ENCODE assay signal across 27 cellular contexts in the genomic region with DNA sequence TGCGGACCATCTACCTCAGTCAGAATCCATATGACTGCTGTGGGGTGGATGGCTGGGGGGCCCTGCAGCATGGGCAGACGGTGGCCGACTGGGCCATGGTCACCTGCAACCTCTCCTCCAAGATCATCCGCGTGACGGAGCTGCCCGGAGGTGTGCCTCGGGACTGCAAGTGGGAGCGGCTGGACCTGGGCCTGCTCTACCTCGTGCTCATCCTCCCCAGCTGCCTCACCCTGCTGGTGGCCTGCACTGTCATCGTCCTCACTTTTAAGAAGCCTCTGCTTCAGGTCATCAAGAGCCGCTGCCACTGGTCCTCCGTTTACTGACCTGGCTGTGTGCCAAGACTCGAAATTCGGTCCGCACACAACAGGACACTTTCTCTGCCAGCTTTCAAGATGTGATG. TPM values are rescaled to one million over a fixed set of nuclear protein-coding genes. Genes with fewer than 3 reads are reported as not detected.
DNase-seq lines count a peak whose midpoint lies in the region; ATAC-seq, FAIRE-seq and TF ChIP-seq lines count a peak whose summit lies in the region.
"Had no signal": no experiment of that assay in that cellular context is flagged by ENCODE, and none has a peak within 500 bp of the region (broad histone marks: within the 10 kb centered on the region; RNA-seq: fewer than 3 reads in every experiment).

No MANE protein-coding gene starts in this region.

- H3K79me2 ChIP-seq in K562 (ENCODE audit: control insufficient read depth, insufficient read depth, low read length), result no peaks in the 10 kb centered on the region
- H3K79me2 ChIP-seq in smooth muscle cell (ENCODE audit: low read depth), result no peaks in the 10 kb centered on the region

- peaks cover 42% of the 10 kb centered on the region for H3K36me3 Mint-ChIP-seq in CD8-positive, alpha-beta T cell

- peak; percentile 34 for DNase-seq in G401 (ENCODE audit: low spot score)
- peak; percentile 29 for DNase-seq in NCI-H1105 (lab: John Stamatoyannopoulos, UW)
- DNase-seq in K562 (ENCODE audit: extremely low read depth in 1 of 4, low spot score in 3 of 4), result no peak
- no peak for DNase-seq in neuronal stem cell (ENCODE audit: low spot score)
- DNase-seq in CD8-positive, alpha-beta T cell, result no peak
- DNase-seq in smooth muscle cell (lab: John Stamatoyannopoulos, UW; ENCODE audit: unreplicated experiment), result no peak
- DNase-seq: activated CD4-positive, alpha-beta memory T cell treated with anti-CD3 and anti-CD28 coated beads for 36 hours; activated CD4-positive, CD25-positive, alpha-beta regulatory T cell; activated gamma-delta T cell; activated naive CD8-positive, alpha-beta T cell treated with anti-CD3 and anti-CD28 coated beads, Interleukin-2, amount 50 U/mL, for 24 hours; body of pancreas; CD8-positive, alpha-beta memory T cell; effector CD8-positive, alpha-beta T cell; GM23248; hippocampal formation; lower lobe of right lung; MG63; NCI-H1930; stimulated activated CD4-positive, alpha-beta T cell treated with anti-CD3 and anti-CD28 coated beads, Interleukin-2, amount 100 ng/mL, for 48 hours; stimulated activated naive B cell treated with anti-CD40 and anti-IgM and Interleukin-4, amounts not matched to agents 10 μg/mL and 1 μg/mL and 100 μg/mL, for 72 hours; T1000 had no signal

- H2BK120ac ChIP-seq in neuronal stem cell (ENCODE audit: low read depth, low read length), result peak overlapping the region; percentile 50

- H3K9ac ChIP-seq in K562 (ENCODE audit: insufficient read depth in 1 of 2, low read depth in 2 of 2, low read length in 2 of 2) (peak overlapping the region in 1 of 2 experiments; percentile 61; a peak in 2 of 4 replicates), neuronal stem cell (ENCODE audit: low read depth, low read length, poor library complexity) (peak overlapping the region; percentile 51), smooth muscle cell (ENCODE audit: low read depth) (no peak overlapping the region)
- H3K9ac ChIP-seq: GM23248 had no signal

- H3K23ac ChIP-seq in neuronal stem cell (ENCODE audit: low read depth, low read length, poor library complexity), result no peak overlapping the region

- 69% methylated on average over 11 of the region's 16 CpGs for WGBS in K562 (ENCODE audit: insufficient coverage, low coverage, missing lambda C conversion rate)
- no CpG with 5 or more reads among the region's 16 CpGs for WGBS in neuronal stem cell (ENCODE audit: extremely low coverage in 2 of 2, insufficient read length in 2 of 2, insufficient replicate concordance in 1 of 2), 2 donors
- WGBS in smooth muscle cell (ENCODE audit: low lambda C conversion rate), result 93% methylated on average over 16 of the region's 16 CpGs

- no peak for TF ChIP-seq POLR2A in K562 (conservative IDR thresholded peaks at IDR 0.05)

- no peak overlapping the region for H3K27ac Mint-ChIP-seq in CD8-positive, alpha-beta T cell
- H3K27ac Mint-ChIP-seq: activated CD4-positive, alpha-beta memory T cell treated with anti-CD3 and anti-CD28 coated beads for 36 hours; activated naive CD8-positive, alpha-beta T cell treated with anti-CD3 and anti-CD28 coated beads, Interleukin-2, amount 50 U/mL, for 24 hours had no signal

- no peak overlapping the region for H3K4me3 Mint-ChIP-seq in CD8-positive, alpha-beta T cell
- H3K4me3 Mint-ChIP-seq: activated CD4-positive, alpha-beta memory T cell treated with anti-CD3 and anti-CD28 coated beads for 36 hours; activated naive CD8-positive, alpha-beta T cell treated with anti-CD3 and anti-CD28 coated beads, Interleukin-2, amount 50 U/mL, for 24 hours; CD8-positive, alpha-beta memory T cell; stimulated activated naive B cell treated with anti-CD40 and anti-IgM and Interleukin-4, amounts not matched to agents 10 μg/mL and 1 μg/mL and 100 μg/mL, for 72 hours had no signal

- H3K4me1 Mint-ChIP-seq in CD8-positive, alpha-beta T cell (ENCODE audit: low read depth), result no peaks in the 10 kb centered on the region
- H3K4me1 Mint-ChIP-seq: activated naive CD8-positive, alpha-beta T cell treated with anti-CD3 and anti-CD28 coated beads, Interleukin-2, amount 50 U/mL, for 24 hours had no signal

- H3F3A ChIP-seq in smooth muscle cell (ENCODE audit: low read depth), result peaks cover 18% of the 10 kb centered on the region

- H3K36me3 ChIP-seq in K562 (ENCODE audit: control insufficient read depth, insufficient read depth, low read length) (peaks cover 34% of the 10 kb centered on the region), neuronal stem cell (replicated peaks in 1 of 2; ENCODE audit: control insufficient read depth in 2 of 2, insufficient read depth in 2 of 2, low read length in 2 of 2) (peaks cover 0 to 2% of the 10 kb centered on the region in 2 donors), smooth muscle cell (ENCODE audit: low read depth) (no peaks in the 10 kb centered on the region)
- peaks cover 11% of the 10 kb centered on the region for H3K36me3 ChIP-seq in CD8-positive, alpha-beta T cell (ENCODE audit: insufficient read depth, low read length)
- H3K36me3 ChIP-seq: MG63, thoracic aorta had no signal

- no peak for TF ChIP-seq CTCF in K562 (IDR thresholded peaks at IDR 0.05 in 2 of 3, conservative IDR thresholded peaks at IDR 0.05 in 1 of 3; ENCODE audit: insufficient read depth in 2 of 3, low read depth in 1 of 3, low read length in 3 of 3)
- TF ChIP-seq CTCF in CD8-positive, alpha-beta T cell (IDR thresholded peaks at IDR 0.05), result no peak
- TF ChIP-seq CTCF in smooth muscle cell (IDR thresholded peaks at IDR 0.05; ENCODE audit: borderline replicate concordance, insufficient read depth, poor library complexity, severe bottlenecking), result no peak

- H2AK5ac ChIP-seq in neuronal stem cell (ENCODE audit: low read depth, low read length), result peak overlapping the region; percentile 92

- no peak overlapping the region for H3K4ac ChIP-seq in neuronal stem cell (ENCODE audit: low read length)

- in situ Hi-C loops in G401 (cut with HindIII; ENCODE audit: low sequenced_read_pairs), result no loop called here
- in situ Hi-C loops in K562 (cut with MboI), result no loop called here

- H3K27me3 Mint-ChIP-seq in CD8-positive, alpha-beta T cell (ENCODE audit: low read depth), result no peaks in the 10 kb centered on the region
- H3K27me3 Mint-ChIP-seq: activated CD4-positive, alpha-beta memory T cell treated with anti-CD3 and anti-CD28 coated beads for 36 hours; activated naive CD8-positive, alpha-beta T cell treated with anti-CD3 and anti-CD28 coated beads, Interleukin-2, amount 50 U/mL, for 24 hours; CD8-positive, alpha-beta memory T cell; IgD-negative memory B cell; stimulated activated naive B cell treated with anti-CD40 and anti-IgM and Interleukin-4, amounts not matched to agents 10 μg/mL and 1 μg/mL and 100 μg/mL, for 72 hours had no signal

- no peaks in the 10 kb centered on the region for H3K9me3 ChIP-seq in K562 (replicated peaks; ENCODE audit: control insufficient read depth, insufficient read depth, low read depth, low read length)
- peaks cover 0 to 2% of the 10 kb centered on the region in 2 donors for H3K9me3 ChIP-seq in neuronal stem cell (replicated peaks in 1 of 2; ENCODE audit: control insufficient read depth in 2 of 2, insufficient read depth in 1 of 2, low read depth in 1 of 2, low read length in 2 of 2)
- no peaks in the 10 kb centered on the region for H3K9me3 ChIP-seq in CD8-positive, alpha-beta T cell (ENCODE audit: low read length)
- no peaks in the 10 kb centered on the region for H3K9me3 ChIP-seq in smooth muscle cell (replicated peaks; ENCODE audit: low read depth)
- H3K9me3 ChIP-seq: body of pancreas, lower lobe of right lung, MG63, thoracic aorta had no signal

- no peak overlapping the region for H4K8ac ChIP-seq in neuronal stem cell (ENCODE audit: low read depth, low read length)

- no TSS peak for BruUV-seq in K562 (replicated peaks; lab: Mats Ljungman, UMichigan)

- no peaks in the 10 kb centered on the region for H3K27me3 ChIP-seq in K562 (ENCODE audit: control insufficient read depth in 2 of 2, insufficient read depth in 2 of 2, low read length in 2 of 2)
- H3K27me3 ChIP-seq in neuronal stem cell (ENCODE audit: control insufficient read depth in 3 of 3, insufficient read depth in 3 of 3, low read depth in 1 of 3, low read length in 3 of 3), result no peaks in the 10 kb centered on the region
- no peaks in the 10 kb centered on the region for H3K27me3 ChIP-seq in CD8-positive, alpha-beta T cell (ENCODE audit: insufficient read depth, low read length)
- no peaks in the 10 kb centered on the region for H3K27me3 ChIP-seq in smooth muscle cell (ENCODE audit: low read depth)
- H3K27me3 ChIP-seq: body of pancreas, MG63 had no signal

- H3K4me2 ChIP-seq in K562 (ENCODE audit: insufficient read depth, low read length) (no peak overlapping the region), neuronal stem cell (ENCODE audit: insufficient read depth, low read length, poor library complexity, severe bottlenecking) (no peak overlapping the region), smooth muscle cell (no peak overlapping the region)

- H4K91ac ChIP-seq in neuronal stem cell (ENCODE audit: low read depth, low read length, poor library complexity), result no peak overlapping the region

- POLR2A ChIA-PET in K562 (lab: Yijun Ruan, JAX), result interaction anchor here (0.7 to 0.8 kb wide), 2 partner anchors 11 to 17 kb away, joined by 3 read pairs; no protein-coding TSS in a partner anchor
- POLR2A ChIA-PET in CD8-positive, alpha-beta T cell (lab: Charles Lee), result no interaction called here

- no peak for TF ChIP-seq EP300 in K562 (IDR thresholded peaks at IDR 0.05; ENCODE audit: low read length)

- H4K20me1 ChIP-seq in K562 (replicated peaks; ENCODE audit: control insufficient read depth, insufficient read depth, low read length), result no peaks in the 10 kb centered on the region
- H4K20me1 ChIP-seq in smooth muscle cell (ENCODE audit: low read depth), result no peaks in the 10 kb centered on the region

- ATAC-seq in K562, result no peak
- no peak for ATAC-seq in GM21529 (IDR thresholded peaks at IDR 0.05; ENCODE audit: unreplicated experiment)
- ATAC-seq in CD8-positive, alpha-beta T cell, result no peak
- ATAC-seq: stimulated activated naive B cell treated with anti-CD40 and anti-IgM and Interleukin-4, amounts not matched to agents 10 μg/mL and 1 μg/mL and 100 μg/mL, for 72 hours had no signal

- H3K14ac ChIP-seq in neuronal stem cell (ENCODE audit: low read length), result peak overlapping the region; percentile 78

- FAIRE-seq in K562 (lab: Jason Lieb, UNC), result no peak
- FAIRE-seq: frontal cortex, GM12892, GM19239 had no signal

- intact Hi-C loops in K562 (cut with micrococcal nuclease), result no loop called here
- intact Hi-C loops in CD8-positive, alpha-beta T cell (cut with DNase I, micrococcal nuclease), result no loop called here

- H2BK15ac ChIP-seq in neuronal stem cell (ENCODE audit: low read length), result peak overlapping the region; percentile 92

- H2AFZ ChIP-seq in K562 (ENCODE audit: low read depth, low read length) (no peak overlapping the region), neuronal stem cell (ENCODE audit: low read length) (no peak overlapping the region), smooth muscle cell (ENCODE audit: low read depth) (no peak overlapping the region)
- H2AFZ ChIP-seq: GM23248 had no signal

- no peak for TF ChIP-seq RAD21 in K562 (CRISPR knock-in tag; conservative IDR thresholded peaks at IDR 0.05 in 1 of 2, IDR thresholded peaks at IDR 0.05 in 1 of 2)

- peak overlapping the region; percentile 58 for H3K18ac ChIP-seq in neuronal stem cell (ENCODE audit: low read length)

- H3K4me1 ChIP-seq in K562 (replicated peaks in 1 of 2; ENCODE audit: control insufficient read depth in 2 of 2, insufficient read depth in 2 of 2, low read length in 2 of 2) (peaks cover 22 to 40% of the 10 kb centered on the region in 2 experiments), neuronal stem cell (ENCODE audit: control insufficient read depth in 2 of 2, insufficient read depth in 1 of 2, low read depth in 1 of 2, low read length in 2 of 2) (peaks cover 4 to 9% of the 10 kb centered on the region in 2 donors), smooth muscle cell (ENCODE audit: low read depth) (peaks cover 14% of the 10 kb centered on the region)
- no peaks in the 10 kb centered on the region for H3K4me1 ChIP-seq in CD8-positive, alpha-beta T cell (ENCODE audit: insufficient read depth, low read length)
- H3K4me1 ChIP-seq: lower lobe of right lung had no signal

- no peaks in the 10 kb centered on the region for H3K9me3 Mint-ChIP-seq in CD8-positive, alpha-beta T cell
- H3K9me3 Mint-ChIP-seq: activated CD4-positive, alpha-beta memory T cell treated with anti-CD3 and anti-CD28 coated beads for 36 hours; activated naive CD8-positive, alpha-beta T cell treated with anti-CD3 and anti-CD28 coated beads, Interleukin-2, amount 50 U/mL, for 24 hours; CD8-positive, alpha-beta memory T cell; IgD-negative memory B cell; stimulated activated naive B cell treated with anti-CD40 and anti-IgM and Interleukin-4, amounts not matched to agents 10 μg/mL and 1 μg/mL and 100 μg/mL, for 72 hours had no signal

- CTCF ChIA-PET in K562 (lab: Yijun Ruan, JAX; ENCODE audit: low intra/inter-chr PET ratio), result no interaction called here
- CTCF ChIA-PET in CD8-positive, alpha-beta T cell (lab: Charles Lee), result interaction anchor here (0.7 to 1.6 kb wide), 2 partner anchors 23 to 70 kb away, joined by 4 to 7 read pairs; no protein-coding TSS in a partner anchor

- H3K4me3 ChIP-seq in K562 (no peak overlapping the region), neuronal stem cell (ENCODE audit: low read length in 2 of 2) (no peak overlapping the region), smooth muscle cell (no peak overlapping the region)
- H3K4me3 ChIP-seq in CD8-positive, alpha-beta T cell (ENCODE audit: low read depth, low read length), result no peak overlapping the region
- H3K4me3 ChIP-seq: body of pancreas, GM23248, lower lobe of right lung, MG63, thoracic aorta had no signal

- H2BK12ac ChIP-seq in neuronal stem cell (ENCODE audit: low read length), result peak overlapping the region; percentile 95

- H2BK5ac ChIP-seq in neuronal stem cell (ENCODE audit: low read length), result no peak overlapping the region

- no peaks in the 10 kb centered on the region for H3K79me1 ChIP-seq in neuronal stem cell (ENCODE audit: low read depth, low read length)

- H3K27ac ChIP-seq in K562 (ENCODE audit: extremely low read depth, low read depth, low read length) (no peak overlapping the region), neuronal stem cell (replicated peaks; ENCODE audit: low read length) (no peak overlapping the region), smooth muscle cell (ENCODE audit: low read depth) (no peak overlapping the region)
- H3K27ac ChIP-seq in CD8-positive, alpha-beta T cell (ENCODE audit: low read depth, low read length), result no peak overlapping the region
- H3K27ac ChIP-seq: body of pancreas, GM23248, lower lobe of right lung, thoracic aorta had no signal

- no peaks in the 10 kb centered on the region for H3K9me1 ChIP-seq in K562 (ENCODE audit: control insufficient read depth, insufficient read depth, low read length)

RNA-seq across cellular contexts. Expression of a gene that starts 21.9 kb away (rescaled TPM):
- 7.1 and 11.6 TPM in 2 replicates for total RNA-seq in G401 (2014; rRNA removed; shearing (Covaris generic))
- total RNA-seq in K562 (2011; cell fraction: chromatin; rRNA removed; ENCODE audit: low replicate concordance), result 7.2 and 22.0 TPM in 2 replicates
- 15.8 and 20.0 TPM in 2 replicates for total RNA-seq in K562 (2011; cell fraction: nucleolus; rRNA removed)
- 8.9 and 10.3 TPM in 2 replicates for total RNA-seq in K562 (2011; cell fraction: nucleoplasm; rRNA removed)
- total RNA-seq in K562 (2014; rRNA removed), result 4.6 and 6.9 TPM in 2 replicates
- total RNA-seq in K562 (2014; rRNA removed; fragmentation: Illumina TruSeq; extraction: Trizol), result 1.2 and 2.1 TPM in 2 replicates
- 3.7 and 3.8 TPM in 2 replicates for total RNA-seq in K562 (2015; rRNA removed; fragmentation: Illumina TruSeq; extraction: Trizol)
- 13.0 and 13.8 TPM in 2 replicates for total RNA-seq in K562 (2021)
- 2.2 and 7.1 TPM in 2 replicates for polyA plus RNA-seq in K562 (2011; rRNA removed)
- polyA plus RNA-seq in K562 (2011; cell fraction: cytosol; rRNA removed), result 2.7 and 5.0 TPM in 2 replicates
- polyA plus RNA-seq in K562 (2011; cell fraction: nucleus; rRNA removed), result 5.4 and 8.2 TPM in 2 replicates
- polyA plus RNA-seq in K562 (2012), result 16.4 and 25.4 TPM in 2 replicates
- polyA plus RNA-seq in K562 (2014; fragmentation: Illumina TruSeq; extraction: Trizol), result 5.4 and 8.9 TPM in 2 replicates
- under 1 TPM; 0.34 to 0.35 TPM for polyA plus RNA-seq in K562 (2014; fragmentation: Nextera tagmentation; extraction: Ambion mirVana)
- polyA plus RNA-seq in K562 (2014; rRNA removed), result 4.6 and 6.4 TPM in 2 replicates
- polyA minus RNA-seq in K562 (2011; rRNA and poly(A)+ RNA removed), result 3.0 and 3.7 TPM in 2 replicates
- polyA minus RNA-seq in K562 (2011; cell fraction: cytosol; rRNA and poly(A)+ RNA removed), result 5.2 and 6.3 TPM in 2 replicates
- polyA minus RNA-seq in K562 (2011; cell fraction: nucleus; rRNA and poly(A)+ RNA removed), result 2.1 and 4.6 TPM in 2 replicates
- 2.1 TPM for polyA plus RNA-seq in neuronal stem cell (2013, experiment 1 of 2)
- 2.0 TPM for polyA plus RNA-seq in neuronal stem cell (2013, experiment 2 of 2)
- 1 to 10 TPM; 4.6 to 5.7 TPM for total RNA-seq in CD8-positive, alpha-beta T cell
- 0.45 TPM in 1 of 2 replicates, not detected in the other for total RNA-seq in smooth muscle cell
- polyA plus RNA-seq in smooth muscle cell, result not detected in 2 replicates
- polyA plus RNA-seq: GM23248 had no signal

RNA-seq across cellular contexts. Expression of a gene that starts 50.6 kb away (rescaled TPM):
- 4.4 and 8.7 TPM in 2 replicates for total RNA-seq in G401 (2014; rRNA removed; shearing (Covaris generic))
- 0.25 and 0.97 TPM in 2 replicates for total RNA-seq in K562 (2011; cell fraction: chromatin; rRNA removed; ENCODE audit: low replicate concordance)
- 0.50 and 0.53 TPM in 2 replicates for total RNA-seq in K562 (2011; cell fraction: nucleolus; rRNA removed)
- 0.51 and 1.8 TPM in 2 replicates for total RNA-seq in K562 (2011; cell fraction: nucleoplasm; rRNA removed)
- total RNA-seq in K562 (2014; rRNA removed) (2.5 and 3.1 TPM in 2 replicates), K562 (2014; rRNA removed; fragmentation: Illumina TruSeq; extraction: Trizol) (4.1 and 4.3 TPM in 2 replicates), K562 (2015; rRNA removed; fragmentation: Illumina TruSeq; extraction: Trizol) (4.5 TPM in 2 replicates), K562 (2021) (2.3 and 2.5 TPM in 2 replicates), smooth muscle cell (0.63 and 4.6 TPM in 2 replicates)
- polyA plus RNA-seq in K562 (2011; rRNA removed) (2.7 and 4.2 TPM in 2 replicates), K562 (2014; fragmentation: Illumina TruSeq; extraction: Trizol) (3.7 and 3.8 TPM in 2 replicates), K562 (2014; fragmentation: Nextera tagmentation; extraction: Ambion mirVana) (1 to 10 TPM; 3.4 to 4.2 TPM), K562 (2014; rRNA removed) (3.1 and 3.5 TPM in 2 replicates), smooth muscle cell (4.4 and 6.5 TPM in 2 replicates)
- polyA plus RNA-seq in K562 (2011; cell fraction: cytosol; rRNA removed), result 1.1 and 1.5 TPM in 2 replicates
- polyA plus RNA-seq in K562 (2011; cell fraction: nucleus; rRNA removed), result 0.35 and 0.36 TPM in 2 replicates
- polyA plus RNA-seq in K562 (2012), result 3.2 and 3.6 TPM in 2 replicates
- 1.9 and 2.1 TPM in 2 replicates for polyA minus RNA-seq in K562 (2011; rRNA and poly(A)+ RNA removed)
- polyA minus RNA-seq in K562 (2011; cell fraction: cytosol; rRNA and poly(A)+ RNA removed), result 1.6 TPM in 1 of 2 replicates, not detected in the other
- polyA minus RNA-seq in K562 (2011; cell fraction: nucleus; rRNA and poly(A)+ RNA removed), result 0.40 and 0.44 TPM in 2 replicates
- 10.3 TPM for polyA plus RNA-seq in neuronal stem cell (2013, experiment 1 of 2)
- polyA plus RNA-seq in neuronal stem cell (2013, experiment 2 of 2), result 10.6 TPM
- total RNA-seq in CD8-positive, alpha-beta T cell, result under 1 TPM; 0.39 to 0.41 TPM

RNA-seq across cellular contexts. Expression of a gene that starts 50.8 kb away (rescaled TPM):
- total RNA-seq in G401 (2014; rRNA removed; shearing (Covaris generic)), result 21.7 and 22.0 TPM in 2 replicates
- 18.2 and 25.3 TPM in 2 replicates for total RNA-seq in K562 (2011; cell fraction: chromatin; rRNA removed; ENCODE audit: low replicate concordance)
- total RNA-seq in K562 (2011; cell fraction: nucleolus; rRNA removed), result 11.8 and 13.8 TPM in 2 replicates
- 18.2 and 21.2 TPM in 2 replicates for total RNA-seq in K562 (2011; cell fraction: nucleoplasm; rRNA removed)
- 23.8 and 25.8 TPM in 2 replicates for total RNA-seq in K562 (2014; rRNA removed)
- total RNA-seq in K562 (2014; rRNA removed; fragmentation: Illumina TruSeq; extraction: Trizol), result 27.0 and 34.2 TPM in 2 replicates
- total RNA-seq in K562 (2015; rRNA removed; fragmentation: Illumina TruSeq; extraction: Trizol), result 23.8 and 25.2 TPM in 2 replicates
- total RNA-seq in K562 (2021), result 22.5 and 26.9 TPM in 2 replicates
- polyA plus RNA-seq in K562 (2011; rRNA removed), result 25.4 and 36.3 TPM in 2 replicates
- 9.4 and 18.2 TPM in 2 replicates for polyA plus RNA-seq in K562 (2011; cell fraction: cytosol; rRNA removed)
- 6.7 and 9.6 TPM in 2 replicates for polyA plus RNA-seq in K562 (2011; cell fraction: nucleus; rRNA removed)
- 17.7 and 22.1 TPM in 2 replicates for polyA plus RNA-seq in K562 (2012)
- polyA plus RNA-seq in K562 (2014; fragmentation: Illumina TruSeq; extraction: Trizol), result 25.9 and 28.4 TPM in 2 replicates
- 1 to 10 TPM; 3.7 to 5.1 TPM for polyA plus RNA-seq in K562 (2014; fragmentation: Nextera tagmentation; extraction: Ambion mirVana)
- polyA plus RNA-seq in K562 (2014; rRNA removed), result 25.9 and 30.8 TPM in 2 replicates
- 21.7 and 23.7 TPM in 2 replicates for polyA minus RNA-seq in K562 (2011; rRNA and poly(A)+ RNA removed)
- 14.7 and 17.2 TPM in 2 replicates for polyA minus RNA-seq in K562 (2011; cell fraction: cytosol; rRNA and poly(A)+ RNA removed)
- 3.1 and 6.8 TPM in 2 replicates for polyA minus RNA-seq in K562 (2011; cell fraction: nucleus; rRNA and poly(A)+ RNA removed)
- 29.8 TPM for polyA plus RNA-seq in neuronal stem cell (2013, experiment 1 of 2)
- 28.3 TPM for polyA plus RNA-seq in neuronal stem cell (2013, experiment 2 of 2)
- total RNA-seq in CD8-positive, alpha-beta T cell, result 10 to 100 TPM; 12.0 to 12.2 TPM
- total RNA-seq in smooth muscle cell, result 27.6 and 54.1 TPM in 2 replicates
- 34.6 and 44.5 TPM in 2 replicates for polyA plus RNA-seq in smooth muscle cell

Comparison
In these comparisons a context has a peak if more than half of its experiments do, and no peak if none do; other contexts are left out.
1. DNase-seq: peak in G401 (single experiment) and NCI-H1105 (single experiment); none in K562 (0 of 4), neuronal stem cell (single experiment), CD8-positive, alpha-beta T cell (0 of 7) and smooth muscle cell (single experiment).